In genomic region chr3:27345493-27345892, GRCh38 we compare ENCODE assay signal across 12 cellular contexts. TPM values are rescaled to one million over a fixed set of nuclear protein-coding genes. Genes with fewer than 3 reads are reported as not detected.
DNase-seq lines count a peak whose midpoint lies in the region; ATAC-seq and TF ChIP-seq lines count a peak whose summit lies in the region.
"Had no signal": no experiment of that assay in that cellular context is flagged by ENCODE, and none has a peak within 500 bp of the region (broad histone marks: within the 10 kb centered on the region; RNA-seq: fewer than 3 reads in every experiment).

No MANE protein-coding gene starts in this region.

- H3K4me3 ChIP-seq in gastrocnemius medialis (peak overlapping the region; percentile 4 to 38 (median 32)), neural progenitor cell (no peak overlapping the region)
- H3K4me3 ChIP-seq: HAP-1 had no signal

- peak; percentile 44 to 51 for ATAC-seq in gastrocnemius medialis

- no peaks in the 10 kb centered on the region for H3F3A ChIP-seq in neural progenitor cell (ENCODE audit: low read depth)

- no peak overlapping the region for H2AFZ ChIP-seq in neural progenitor cell (replicated peaks)

- DNase-seq in activated CD4-positive, CD25-positive, alpha-beta regulatory T cell treated with anti-CD3 and anti-CD28 coated beads, Interleukin-2, amount 50 U/mL, for 16 hours (ENCODE audit: low read depth, low spot score), result peak; percentile 9
- no peak for DNase-seq in activated CD4-positive, CD25-positive, alpha-beta regulatory T cell (lab: John Stamatoyannopoulos, UW)
- DNase-seq in central memory CD4-positive, alpha-beta T cell, result peak; percentile 42
- DNase-seq in gastrocnemius medialis (no peak), EL (no peak), cerebellar nuclear complex (lab: John Stamatoyannopoulos, UW) (no peak), neural progenitor cell (ENCODE audit: low spot score) (no peak)
- DNase-seq: activated effector memory CD4-positive, alpha-beta T cell treated with anti-CD3 and anti-CD28 coated beads, Interleukin-2, amount 50 U/mL, for 16 hours; foreskin fibroblast; NCI-H1105 had no signal

- no peak overlapping the region for H3K4me3 Mint-ChIP-seq in neural progenitor cell

- H3K36me3 ChIP-seq in KOPT-K1 (ENCODE audit: insufficient read depth, low read length) (no peaks in the 10 kb centered on the region), gastrocnemius medialis (no peaks in the 10 kb centered on the region), neural progenitor cell (no peaks in the 10 kb centered on the region)
- H3K36me3 ChIP-seq: HAP-1 had no signal

- no peaks in the 10 kb centered on the region for H3K27me3 Mint-ChIP-seq in neural progenitor cell (ENCODE audit: insufficient read depth, low read depth)

- no peaks in the 10 kb centered on the region for H3K27me3 ChIP-seq in gastrocnemius medialis
- H3K27me3 ChIP-seq in neural progenitor cell, result no peaks in the 10 kb centered on the region

- in situ Hi-C loops in gastrocnemius medialis (cut with MboI; ENCODE audit: low sequenced_read_pairs in 4 of 4), result no loop called here

- no peaks in the 10 kb centered on the region for H3K79me2 ChIP-seq in neural progenitor cell (ENCODE audit: low read depth)

- H3K36me3 Mint-ChIP-seq in neural progenitor cell, result no peaks in the 10 kb centered on the region

- no peaks in the 10 kb centered on the region for H3K9me3 Mint-ChIP-seq in neural progenitor cell

- H4K20me1 ChIP-seq in neural progenitor cell (ENCODE audit: low read depth), result no peaks in the 10 kb centered on the region

- peak overlapping the region; percentile 94 for H3K27ac ChIP-seq in KOPT-K1 (ENCODE audit: low read depth, low read length, poor library complexity, severe bottlenecking)
- H3K27ac ChIP-seq in gastrocnemius medialis, result peak overlapping the region; percentile 75 to 83 (median 80)
- no peak overlapping the region for H3K27ac ChIP-seq in neural progenitor cell

- H3K4me1 Mint-ChIP-seq in neural progenitor cell, result no peaks in the 10 kb centered on the region

- no peak overlapping the region for H3K9ac ChIP-seq in neural progenitor cell

- TF ChIP-seq POLR2A in gastrocnemius medialis (IDR thresholded peaks at IDR 0.05), result no peak

- TF ChIP-seq CTCF in gastrocnemius medialis (IDR thresholded peaks at IDR 0.05 in 4 of 5, conservative IDR thresholded peaks at IDR 0.05 in 1 of 5), result no peak
- TF ChIP-seq CTCF in neural progenitor cell (IDR thresholded peaks at IDR 0.05), result no peak

- peaks cover 20 to 24% of the 10 kb centered on the region in 2 donors for H3K4me1 ChIP-seq in gastrocnemius medialis
- peaks cover 4% of the 10 kb centered on the region for H3K4me1 ChIP-seq in neural progenitor cell
- H3K4me1 ChIP-seq: HAP-1 had no signal

- intact Hi-C loops in gastrocnemius medialis (cut with DNase I; ENCODE audit: low total_unique reads), result loop anchor here (2.0 kb wide), 1 partner anchor 19 kb away; no protein-coding TSS in a partner anchor

- no peak overlapping the region for H3K4me2 ChIP-seq in neural progenitor cell

- no peak overlapping the region for H3K27ac Mint-ChIP-seq in neural progenitor cell

- H3K9me3 ChIP-seq in KOPT-K1 (ENCODE audit: insufficient read depth, low read length, poor library complexity, severe bottlenecking) (no peaks in the 10 kb centered on the region), gastrocnemius medialis (no peaks in the 10 kb centered on the region), neural progenitor cell (ENCODE audit: low read depth) (no peaks in the 10 kb centered on the region)
- H3K9me3 ChIP-seq: HAP-1 had no signal

RNA-seq across cellular contexts. Expression of gene NEK10, which starts 23.7 kb away (rescaled TPM):
- total RNA-seq in gastrocnemius medialis, result 10 to 100 TPM in 1 of 4 donors, 1 to 10 TPM in 3; 3.6 to 12.8 (median 7.5) TPM
- total RNA-seq in neural progenitor cell (ENCODE audit: low replicate concordance), result 0.54 and 1.1 TPM in 2 replicates

Comparison
In these comparisons a context has a peak if more than half of its experiments do, and no peak if none do; other contexts are left out.
1. DNase-seq: peak in activated CD4-positive, CD25-positive, alpha-beta regulatory T cell treated with anti-CD3 and anti-CD28 coated beads, Interleukin-2, amount 50 U/mL, for 16 hours (single experiment) and central memory CD4-positive, alpha-beta T cell (single experiment); none in activated CD4-positive, CD25-positive, alpha-beta regulatory T cell (0 of 4), gastrocnemius medialis (0 of 2), EL (single experiment), cerebellar nuclear complex (0 of 2) and neural progenitor cell (single experiment).